In the genomic region with DNA sequence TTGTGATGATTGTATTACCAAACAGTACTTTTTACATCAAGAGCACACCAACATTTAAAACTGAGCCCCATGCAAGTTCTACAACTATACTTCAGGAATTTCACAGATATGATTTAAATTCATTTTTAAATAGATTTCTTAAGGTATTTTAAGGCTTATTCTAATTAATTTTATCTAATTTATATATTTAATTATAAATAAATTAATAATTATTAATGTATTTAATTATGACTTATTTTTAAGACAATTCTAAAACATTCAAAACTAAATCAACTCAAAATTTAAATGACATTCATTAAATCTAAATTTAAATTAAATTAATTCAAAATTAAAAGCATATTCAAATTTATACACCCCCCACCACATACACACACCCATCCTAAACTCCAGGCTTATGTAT, we compare ENCODE assay signal across 18 cellular contexts.
"Had no signal": no experiment of that assay in that cellular context is flagged by ENCODE, and none has a peak within 500 bp of the region (broad histone marks: within the 10 kb centered on the region; RNA-seq: fewer than 3 reads in every experiment).

No MANE protein-coding gene starts in this region.

- H3K27me3 ChIP-seq: esophagus squamous epithelium, sigmoid colon had no signal

- DNase-seq: dermis blood vessel endothelial cell; esophagus squamous epithelium; foreskin fibroblast; hypothalamus; lower lobe of right lung; mesendoderm; naive thymus-derived CD4-positive, alpha-beta T cell; nephron progenitor cell; retina; sigmoid colon; stimulated activated CD4-positive, alpha-beta T cell treated with anti-CD3 and anti-CD28 coated beads, Interleukin-2, amount 100 ng/mL, for 48 hours; stimulated activated naive CD4-positive, alpha-beta T cell treated with Interleukin-2 at 50 U/mL for 16 hours; trophoblast cell had no signal

- H3K4me3 ChIP-seq: esophagus squamous epithelium, lower lobe of right lung, prostate gland, sigmoid colon, smooth muscle cell had no signal

- H3K27ac ChIP-seq: esophagus squamous epithelium, lower lobe of right lung, parathyroid adenoma, prostate gland, sigmoid colon had no signal

- H3K4me2 ChIP-seq: smooth muscle cell had no signal

- H3K4me1 ChIP-seq: lower lobe of right lung, parathyroid adenoma, prostate gland had no signal

- ATAC-seq: left lobe of liver; lower lobe of right lung; naive thymus-derived CD4-positive, alpha-beta T cell had no signal

- FAIRE-seq: islet of Langerhans had no signal

- H3K9me3 ChIP-seq: esophagus squamous epithelium, lower lobe of right lung, prostate gland, sigmoid colon had no signal

- H3K9ac ChIP-seq: parathyroid adenoma had no signal

- H3K36me3 ChIP-seq: esophagus squamous epithelium, lower lobe of right lung, prostate gland, sigmoid colon had no signal

- H2AFZ ChIP-seq: parathyroid adenoma had no signal
